Comparison of ENCODE assay signal across 16 cellular contexts in the genomic region with DNA sequence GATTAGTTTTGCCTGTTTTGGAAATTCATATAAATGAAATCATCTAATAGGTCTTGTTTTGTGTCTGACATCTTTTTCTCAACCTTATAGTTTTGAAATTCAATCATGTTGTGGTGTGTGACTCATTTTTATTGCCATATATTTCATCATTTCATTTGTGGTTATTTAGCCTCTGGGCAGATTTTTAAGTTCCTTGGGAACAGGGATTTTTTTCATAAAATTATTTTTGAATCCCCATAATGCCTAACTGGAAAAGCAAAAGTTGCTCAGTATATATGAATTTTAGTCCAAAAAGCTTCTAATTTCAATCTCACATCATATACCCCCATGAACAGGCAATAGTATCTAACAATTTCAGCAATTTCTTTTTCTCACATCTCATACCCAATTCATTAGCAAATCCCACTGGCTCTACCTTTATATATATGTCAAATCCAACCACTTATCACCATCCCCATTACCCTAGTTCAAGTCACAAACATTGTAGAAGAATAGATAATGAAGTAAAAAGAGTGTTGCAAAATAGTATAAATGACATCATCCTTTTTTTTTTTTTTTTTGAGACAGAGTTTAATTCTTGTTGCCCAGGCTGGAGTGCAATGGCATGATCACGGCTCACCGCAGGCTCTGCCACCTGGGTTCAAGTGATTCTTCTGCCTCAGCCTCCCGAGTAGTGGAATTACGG. TPM values are rescaled to one million over a fixed set of nuclear protein-coding genes. Genes with fewer than 3 reads are reported as not detected.
A peak's percentile ranks its signal among the peaks of the same experiment; 100 is the strongest.
DNase-seq lines count a peak whose midpoint lies in the region; FAIRE-seq and TF ChIP-seq lines count a peak whose summit lies in the region.
"Had no signal": no experiment of that assay in that cellular context is flagged by ENCODE, and none has a peak within 500 bp of the region (broad histone marks: within the 10 kb centered on the region; RNA-seq: fewer than 3 reads in every experiment).

No MANE protein-coding gene starts in this region.

- H3K4me3 ChIP-seq in AG09309 (ENCODE audit: control insufficient read depth, low read depth, low read length): no peak overlapping the region
- H3K4me3 ChIP-seq in fibroblast of the aortic adventitia (ENCODE audit: low read depth, low read length): no peak overlapping the region
- no peak overlapping the region for H3K4me3 ChIP-seq in H7 (ENCODE audit: insufficient read depth, low read depth, low read length)
- H3K4me3 ChIP-seq: SJSA1, upper lobe of right lung had no signal

- no peaks in the 10 kb centered on the region for H3K27me3 ChIP-seq in H7 (ENCODE audit: control insufficient read depth, insufficient read depth, low read length)
- H3K27me3 ChIP-seq: SJSA1, upper lobe of right lung had no signal

- in situ Hi-C loops in GM13977 (cut with MboI; ENCODE audit: low pct_unique_long_range_greater_than_20kb, low sequenced_read_pairs, unreplicated experiment): loop anchor here (10.0 kb wide), 1 partner anchor 52 kb away; a partner anchor contains a TSS

- FAIRE-seq in GM12891 (lab: Jason Lieb, UNC): no peak
- FAIRE-seq: GM19239 had no signal

- DNase-seq in AG09309 (ENCODE audit: low read depth) (peak; percentile 85), H4 (ENCODE audit: low spot score) (peak; percentile 47), RPMI7951 (ENCODE audit: low read depth) (peak; percentile 54), fibroblast of the aortic adventitia (ENCODE audit: low read depth) (peak; percentile 92), NCI-H2227 treated with DMSO at 0.1 percent for 48 hours (lab: John Stamatoyannopoulos, UW) (no peak), GM12891 (ENCODE audit: insufficient read length, low spot score) (no peak), H7 (no peak), GM13977 (ENCODE audit: low spot score) (no peak)
- DNase-seq: KG1, mesendoderm, NCI-H2171 treated with DMSO at 0.1 percent for 48 hours, upper lobe of right lung had no signal

- TF ChIP-seq CTCF in AG09309 (IDR thresholded peaks at IDR 0.05; ENCODE audit: control insufficient read depth, insufficient read depth, low read depth, low read length, missing control alignments): no peak
- no peak for TF ChIP-seq CTCF in fibroblast of the aortic adventitia (IDR thresholded peaks at IDR 0.05; ENCODE audit: insufficient read depth, low read length)
- TF ChIP-seq CTCF in GM13977 (IDR thresholded peaks at IDR 0.05; ENCODE audit: extremely low read depth, insufficient read depth, missing control alignments): no peak

- no peaks in the 10 kb centered on the region for H3K36me3 ChIP-seq in H7 (replicated peaks; ENCODE audit: control insufficient read depth, insufficient read depth, low read length)
- H3K36me3 ChIP-seq: SJSA1, upper lobe of right lung had no signal

- no peak for TF ChIP-seq POLR2A in GM12891 (IDR thresholded peaks at IDR 0.05; ENCODE audit: low read depth, low read length)

TF ChIP-seq in GM12891, 5 proteins besides CTCF, POLR2A, EP300 and RAD21:
- TF ChIP-seq POLR2AphosphoS5 (IDR thresholded peaks at IDR 0.05; ENCODE audit: low read depth, low read length): no peak
- no peak for TF ChIP-seq PAX5 (IDR thresholded peaks at IDR 0.05; ENCODE audit: insufficient read depth, low read length, severe bottlenecking)
- no peak for TF ChIP-seq POU2F2 (IDR thresholded peaks at IDR 0.05; ENCODE audit: low read depth, low read length)
- TF ChIP-seq SPI1 (IDR thresholded peaks at IDR 0.05; ENCODE audit: low read depth, low read length): no peak
- TF ChIP-seq TAF1 (IDR thresholded peaks at IDR 0.05; ENCODE audit: low read depth, low read length): no peak

RNA-seq across cellular contexts. Expression of a gene that starts 2.6 kb away (rescaled TPM):
- not detected in 2 replicates for total RNA-seq in H4 (2014; rRNA removed; shearing (Covaris generic))
- not detected in 2 replicates for total RNA-seq in RPMI7951 (2014; rRNA removed; shearing (Covaris generic))
- total RNA-seq in fibroblast of the aortic adventitia (ENCODE audit: low replicate concordance): not detected in 2 replicates
- polyA plus RNA-seq in GM12891 (2012; ENCODE audit: low read depth, missing spikeins): not detected
- total RNA-seq in H7 (2014; rRNA removed; shearing (Covaris generic)): not detected in 2 replicates
- total RNA-seq: activated T-helper 17 cell treated with anti-CD3 and anti-CD28 coated beads, Interleukin-2, amount 50 U/mL, for 72 hours; progenitor cell of endocrine pancreas; SJSA1; upper lobe of right lung had no signal

RNA-seq across cellular contexts. Expression of a gene that starts 48.6 kb away (rescaled TPM):
- total RNA-seq in H4 (2014; rRNA removed; shearing (Covaris generic)): 31.9 and 34.2 TPM in 2 replicates
- 15.5 and 16.1 TPM in 2 replicates for total RNA-seq in RPMI7951 (2014; rRNA removed; shearing (Covaris generic))
- 24.3 and 48.6 TPM in 2 replicates for total RNA-seq in fibroblast of the aortic adventitia (ENCODE audit: low replicate concordance)
- polyA plus RNA-seq in GM12891 (2012; ENCODE audit: low read depth, missing spikeins): 7.3 TPM
- total RNA-seq in H7 (2014; rRNA removed; shearing (Covaris generic)): 28.4 and 29.6 TPM in 2 replicates

RNA-seq across cellular contexts. Expression of a gene that starts 57.7 kb away (rescaled TPM):
- 585 and 634 TPM in 2 replicates for total RNA-seq in H4 (2014; rRNA removed; shearing (Covaris generic))
- 486 and 521 TPM in 2 replicates for total RNA-seq in RPMI7951 (2014; rRNA removed; shearing (Covaris generic))
- total RNA-seq in fibroblast of the aortic adventitia (ENCODE audit: low replicate concordance): 81.2 and 564 TPM in 2 replicates
- 280 TPM for polyA plus RNA-seq in GM12891 (2012; ENCODE audit: low read depth, missing spikeins)
- 218 and 306 TPM in 2 replicates for total RNA-seq in H7 (2014; rRNA removed; shearing (Covaris generic))

Comparison
In these comparisons a context has a peak if more than half of its experiments do, and no peak if none do; other contexts are left out.
1. DNase-seq: peak in AG09309 (single experiment), H4 (single experiment), RPMI7951 (single experiment) and fibroblast of the aortic adventitia (single experiment); none in NCI-H2227 treated with DMSO at 0.1 percent for 48 hours (single experiment), GM12891 (single experiment), H7 (single experiment) and GM13977 (single experiment).